ENCODE assay signal across 8 cellular contexts in genomic region chr14:71753126-71753830, GRCh38.
DNase-seq lines count a peak whose midpoint lies in the region; ATAC-seq and TF ChIP-seq lines count a peak whose summit lies in the region.

No MANE protein-coding gene starts in this region.

- peaks cover 3% of the 10 kb centered on the region for H3K9me3 Mint-ChIP-seq in CD4-positive, alpha-beta T cell

- H3K23ac ChIP-seq in mesenchymal stem cell (ENCODE audit: low read length in 2 of 2), result peak overlapping the region in 1 of 2 experiments; percentile 28

- CTCF ChIA-PET in CD4-positive, alpha-beta T cell (lab: Charles Lee), result interaction anchor here (0.7 to 2.0 kb wide), 10 partner anchors 9 to 653 kb away, joined by 3 to 28 read pairs (median 4); partner anchors contain the start of gene SIPA1L1

- peaks cover 6% of the 10 kb centered on the region for H3K27me3 Mint-ChIP-seq in CD4-positive, alpha-beta T cell

- no peak overlapping the region for H3K4ac ChIP-seq in mesenchymal stem cell (ENCODE audit: low read depth in 1 of 2, low read length in 2 of 2)

- H3K36me3 Mint-ChIP-seq in CD4-positive, alpha-beta T cell (ENCODE audit: low read depth), result no peaks in the 10 kb centered on the region

- intact Hi-C loops in CD4-positive, alpha-beta T cell (cut with DNase I, micrococcal nuclease), result loop anchor here (1.0 to 2.0 kb wide), 4 partner anchors 430 to 649 kb away; no protein-coding TSS in a partner anchor

- DNase-seq in CD4-positive, alpha-beta T cell, result peak; percentile 47 to 78 (median 61)
- DNase-seq in HS-27A (ENCODE audit: low read depth), result peak; percentile 87
- DNase-seq in NCI-H82 treated with DMSO at 0.1 percent for 48 hours (lab: John Stamatoyannopoulos, UW; ENCODE audit: unreplicated experiment), result peak; percentile 77
- DNase-seq in activated CD8-positive, alpha-beta memory T cell treated with anti-CD3 and anti-CD28 coated beads for 24 hours, result peak; percentile 89
- DNase-seq in effector memory CD4-positive, alpha-beta T cell, result peak; percentile 38 to 62 (median 41)
- DNase-seq in mesenchymal stem cell, result peak; percentile 79
- DNase-seq in stimulated activated CD8-positive, alpha-beta memory T cell treated with anti-CD3 and anti-CD28 coated beads, Interleukin-12 subunit alpha, Interleukin-12 subunit beta, amount 100 ng/mL, for 4 hours (ENCODE audit: low read depth), result peak; percentile 45

- H3K27ac ChIP-seq in CD4-positive, alpha-beta T cell (ENCODE audit: low read depth, low read length), result no peak overlapping the region
- H3K27ac ChIP-seq in effector memory CD4-positive, alpha-beta T cell (ENCODE audit: insufficient read depth, low read length, poor library complexity, severe bottlenecking), result no peak overlapping the region
- no peak overlapping the region for H3K27ac ChIP-seq in mesenchymal stem cell (ENCODE audit: low read length, poor library complexity, severe bottlenecking)

- no peak overlapping the region for H2BK12ac ChIP-seq in mesenchymal stem cell (ENCODE audit: low read length in 2 of 2)

- POLR2A ChIA-PET in CD4-positive, alpha-beta T cell (lab: Charles Lee), result interaction anchor here (0.6 to 1.2 kb wide), 2 partner anchors 432 to 646 kb away, joined by 3 to 4 read pairs; no protein-coding TSS in a partner anchor

- peak; percentile 92 for TF ChIP-seq CTCF in CD4-positive, alpha-beta T cell (IDR thresholded peaks at IDR 0.05)

- no peak overlapping the region for H2BK120ac ChIP-seq in mesenchymal stem cell (ENCODE audit: low read depth, low read length)

- H2BK5ac ChIP-seq in mesenchymal stem cell (ENCODE audit: low read depth, low read length, poor library complexity, severe bottlenecking), result no peak overlapping the region

- no peak overlapping the region for H3K27ac Mint-ChIP-seq in CD4-positive, alpha-beta T cell

- no peaks in the 10 kb centered on the region for H3K4me1 Mint-ChIP-seq in CD4-positive, alpha-beta T cell (ENCODE audit: low read depth)

- H4K8ac ChIP-seq in mesenchymal stem cell (ENCODE audit: low read length), result no peak overlapping the region

- no peak overlapping the region for H2AK5ac ChIP-seq in mesenchymal stem cell (ENCODE audit: low read length, severe bottlenecking)

- WGBS in mesenchymal stem cell, result 27% methylated on average over 17 of the region's 21 CpGs

- H3K9me3 ChIP-seq in CD4-positive, alpha-beta T cell (ENCODE audit: control insufficient read depth, low read length), result peaks cover 2% of the 10 kb centered on the region
- peaks cover 2% of the 10 kb centered on the region for H3K9me3 ChIP-seq in effector memory CD4-positive, alpha-beta T cell (ENCODE audit: control insufficient read depth, low read length)
- H3K9me3 ChIP-seq in mesenchymal stem cell (ENCODE audit: control insufficient read depth, low read length), result peaks cover 11% of the 10 kb centered on the region

- H3K4me3 ChIP-seq in effector memory CD4-positive, alpha-beta T cell (ENCODE audit: insufficient read depth, low read depth, low read length, poor library complexity, severe bottlenecking), result no peak overlapping the region
- H3K4me3 ChIP-seq in mesenchymal stem cell (ENCODE audit: insufficient read depth in 1 of 2, low read depth in 1 of 2, low read length in 2 of 2), result peak overlapping the region in 1 of 2 experiments; percentile 59

- ATAC-seq in CD4-positive, alpha-beta T cell (ENCODE audit: poor library complexity), result no peak
- ATAC-seq in GM18870 (IDR thresholded peaks at IDR 0.05; ENCODE audit: unreplicated experiment), result no peak

- peak overlapping the region; percentile 82 for H3K9ac ChIP-seq in mesenchymal stem cell (ENCODE audit: low read length)

- no peaks in the 10 kb centered on the region for H3K27me3 ChIP-seq in CD4-positive, alpha-beta T cell (ENCODE audit: control insufficient read depth, insufficient read depth, low read length)
- no peaks in the 10 kb centered on the region for H3K27me3 ChIP-seq in effector memory CD4-positive, alpha-beta T cell (replicated peaks; ENCODE audit: control insufficient read depth, insufficient read depth, low read length, poor library complexity, severe bottlenecking)
- no peaks in the 10 kb centered on the region for H3K27me3 ChIP-seq in mesenchymal stem cell (ENCODE audit: control insufficient read depth in 1 of 2, insufficient read depth in 1 of 2, low read length in 2 of 2)

- H2AFZ ChIP-seq in mesenchymal stem cell (ENCODE audit: low read depth, low read length), result no peak overlapping the region

- H3K18ac ChIP-seq in mesenchymal stem cell (ENCODE audit: low read depth in 1 of 2, low read length in 2 of 2), result no peak overlapping the region

- H3K14ac ChIP-seq in mesenchymal stem cell (ENCODE audit: low read length in 2 of 2), result no peak overlapping the region

- no peaks in the 10 kb centered on the region for H3K4me1 ChIP-seq in effector memory CD4-positive, alpha-beta T cell (ENCODE audit: control insufficient read depth, insufficient read depth, low read length, poor library complexity, severe bottlenecking)
- H3K4me1 ChIP-seq in mesenchymal stem cell (ENCODE audit: control insufficient read depth, insufficient read depth, low read depth, low read length), result peaks cover 9% of the 10 kb centered on the region

- H3K36me3 ChIP-seq in effector memory CD4-positive, alpha-beta T cell (ENCODE audit: control insufficient read depth, insufficient read depth, low read length), result no peaks in the 10 kb centered on the region
- no peaks in the 10 kb centered on the region for H3K36me3 ChIP-seq in mesenchymal stem cell (ENCODE audit: control insufficient read depth in 1 of 2, insufficient read depth in 2 of 2, low read depth in 1 of 2, low read length in 2 of 2)

- H2BK15ac ChIP-seq in mesenchymal stem cell (ENCODE audit: low read depth, poor library complexity, severe bottlenecking), result no peak overlapping the region

- no peak overlapping the region for H3K4me3 Mint-ChIP-seq in CD4-positive, alpha-beta T cell

- H3K79me1 ChIP-seq in mesenchymal stem cell (replicated peaks; ENCODE audit: low read length, poor library complexity, severe bottlenecking), result no peaks in the 10 kb centered on the region

- peak overlapping the region; percentile 64 for H3K4me2 ChIP-seq in mesenchymal stem cell (ENCODE audit: low read length, poor library complexity, severe bottlenecking)

- H4K91ac ChIP-seq in mesenchymal stem cell (ENCODE audit: low read length), result no peak overlapping the region
